ENCODE assay signal across 15 cellular contexts in genomic region chr11:120065876-120066275, GRCh38.
"Had no signal": no experiment of that assay in that cellular context is flagged by ENCODE, and none has a peak within 500 bp of the region (broad histone marks: within the 10 kb centered on the region; RNA-seq: fewer than 3 reads in every experiment).

No MANE protein-coding gene starts in this region.

- H3K4me1 ChIP-seq: colonic mucosa, heart left ventricle had no signal

- H3K27me3 ChIP-seq: colonic mucosa had no signal

- H3K4me3 Mint-ChIP-seq: natural killer cell treated with Interleukin-12 subunit alpha and Interleukin-12 subunit beta and Interleukin-15 and Interleukin-18, amount 100 ng/mL, for 72 hours had no signal

- H3K4me3 ChIP-seq: colonic mucosa, heart left ventricle, sigmoid colon, skin epidermis, tibial artery had no signal

- H3K9me3 ChIP-seq: colonic mucosa, heart left ventricle, sigmoid colon, tibial artery had no signal

- H3K9me3 Mint-ChIP-seq: natural killer cell treated with Interleukin-12 subunit alpha and Interleukin-12 subunit beta and Interleukin-15 and Interleukin-18, amount 100 ng/mL, for 72 hours had no signal

- H3K27ac Mint-ChIP-seq: natural killer cell treated with Interleukin-12 subunit alpha and Interleukin-12 subunit beta and Interleukin-15 and Interleukin-18, amount 100 ng/mL, for 72 hours had no signal

- H3K27ac ChIP-seq: colonic mucosa, heart left ventricle, sigmoid colon, skin epidermis, tibial artery had no signal

- DNase-seq: caudate nucleus; colonic mucosa; effector CD8-positive, alpha-beta T cell; heart left ventricle; hippocampal formation; kidney glomerular epithelial cell; mammary epithelial cell; midbrain; sigmoid colon; stimulated activated CD4-positive, alpha-beta T cell treated with anti-CD3 and anti-CD28 coated beads, Interleukin-2, amount 100 ng/mL, for 24 hours; stimulated activated CD4-positive, alpha-beta T cell treated with anti-CD3 and anti-CD28 coated beads, Interleukin-4, amount 100 ng/mL, for 4 hours; stimulated activated naive CD4-positive, alpha-beta T cell treated with Interleukin-2 at 50 U/mL for 16 hours; tibial artery had no signal

- H3K36me3 Mint-ChIP-seq: natural killer cell treated with Interleukin-12 subunit alpha and Interleukin-12 subunit beta and Interleukin-15 and Interleukin-18, amount 100 ng/mL, for 72 hours had no signal

- H3K36me3 ChIP-seq: colonic mucosa, heart left ventricle, sigmoid colon, tibial artery had no signal
